ENCODE assay signal across 14 cellular contexts in genomic region chr6:169097336-169098052, GRCh38.
DNase-seq lines count a peak whose midpoint lies in the region; ATAC-seq, FAIRE-seq and TF ChIP-seq lines count a peak whose summit lies in the region.
"Had no signal": no experiment of that assay in that cellular context is flagged by ENCODE, and none has a peak within 500 bp of the region (broad histone marks: within the 10 kb centered on the region; RNA-seq: fewer than 3 reads in every experiment).

No MANE protein-coding gene starts in this region.

- H3K4me2 ChIP-seq in mesenchymal stem cell (ENCODE audit: low read length, poor library complexity, severe bottlenecking) (peak overlapping the region; percentile 17), H9 (ENCODE audit: insufficient read depth, insufficient read length, low read length) (no peak overlapping the region)

- no peak for ATAC-seq in omental fat pad (ENCODE audit: low FRiP score)

- no TSS peak for BruUV-seq in Calu3 (replicated peaks; lab: Mats Ljungman, UMichigan)

- H2AFZ ChIP-seq in ACC112 (ENCODE audit: low read length, unreplicated experiment) (peak overlapping the region; percentile 10), mesenchymal stem cell (ENCODE audit: low read depth, low read length) (no peak overlapping the region), H9 (ENCODE audit: low read length) (no peak overlapping the region)

- no peak overlapping the region for H3T11ph ChIP-seq in H9 (ENCODE audit: low read length)

- H3K4me1 ChIP-seq in ACC112 (ENCODE audit: control insufficient read depth, insufficient read depth, low read length, unreplicated experiment): peaks cover 44% of the 10 kb centered on the region
- H3K4me1 ChIP-seq in mesenchymal stem cell (ENCODE audit: control insufficient read depth, insufficient read depth, low read depth, low read length): peaks cover 13% of the 10 kb centered on the region
- no peaks in the 10 kb centered on the region for H3K4me1 ChIP-seq in H9 (ENCODE audit: insufficient read depth, low read length)

- H4K20me1 ChIP-seq in H9 (ENCODE audit: control insufficient read depth, insufficient read depth, insufficient read length): no peaks in the 10 kb centered on the region

- no peaks in the 10 kb centered on the region for H3K4me1 Mint-ChIP-seq in Calu3 (ENCODE audit: low read depth, unreplicated experiment)
- H3K4me1 Mint-ChIP-seq in H9: peaks cover 38 to 43% of the 10 kb centered on the region in 2 experiments
- H3K4me1 Mint-ChIP-seq: activated CD4-positive, alpha-beta T cell treated with anti-CD3 and anti-CD28 coated beads, Interleukin-2, amount 10 ng/mL, durations not matched to agents 7 days and 5 days; activated naive CD4-positive, alpha-beta T cell treated with anti-CD3 and anti-CD28 coated beads, Interleukin-2, amount 10 ng/mL, durations not matched to agents 7 days and 5 days; IgD-negative memory B cell had no signal

- H3K27me3 Mint-ChIP-seq in Calu3 (ENCODE audit: unreplicated experiment) (no peaks in the 10 kb centered on the region), H9 (ENCODE audit: low read depth) (peaks cover 2% of the 10 kb centered on the region; the same call in 1 of the 2 replicates)
- H3K27me3 Mint-ChIP-seq: activated CD4-positive, alpha-beta T cell treated with anti-CD3 and anti-CD28 coated beads, Interleukin-2, amount 10 ng/mL, durations not matched to agents 7 days and 5 days; activated naive CD4-positive, alpha-beta T cell treated with anti-CD3 and anti-CD28 coated beads, Interleukin-2, amount 10 ng/mL, durations not matched to agents 7 days and 5 days had no signal

- H3K9me3 Mint-ChIP-seq in Calu3 (ENCODE audit: low read depth, unreplicated experiment) (peaks cover 3% of the 10 kb centered on the region), H9 (peaks cover 19 to 46% of the 10 kb centered on the region in 2 experiments)

- no peak overlapping the region for H2BK5ac ChIP-seq in mesenchymal stem cell (ENCODE audit: low read depth, low read length, poor library complexity, severe bottlenecking)
- no peak overlapping the region for H2BK5ac ChIP-seq in H9 (ENCODE audit: insufficient read length, low read length)

- H4K91ac ChIP-seq in mesenchymal stem cell (ENCODE audit: low read length) (no peak overlapping the region), H9 (ENCODE audit: insufficient read length, low read depth, low read length) (no peak overlapping the region)

- H3K79me2 ChIP-seq in ACC112 (ENCODE audit: control insufficient read depth, insufficient read depth, low read length, unreplicated experiment) (no peaks in the 10 kb centered on the region), H9 (ENCODE audit: insufficient read depth, low read length) (no peaks in the 10 kb centered on the region)

- H3K23ac ChIP-seq in mesenchymal stem cell (ENCODE audit: low read length in 2 of 2): no peak overlapping the region
- no peak overlapping the region for H3K23ac ChIP-seq in H9 (ENCODE audit: insufficient read length, low read depth, low read length)

- H3K18ac ChIP-seq in mesenchymal stem cell (ENCODE audit: low read depth in 1 of 2, low read length in 2 of 2): no peak overlapping the region
- H3K18ac ChIP-seq in H9 (ENCODE audit: insufficient read length, low read depth, low read length): no peak overlapping the region

- no peak overlapping the region for H3K4ac ChIP-seq in mesenchymal stem cell (ENCODE audit: low read depth in 1 of 2, low read length in 2 of 2)
- no peak overlapping the region for H3K4ac ChIP-seq in H9 (ENCODE audit: low read depth, low read length)

- peak; percentile 69 for DNase-seq in HTR-8/SVneo (ENCODE audit: insufficient read length, low spot score)
- DNase-seq in choroid plexus epithelial cell (ENCODE audit: low read depth): peak; percentile 99
- peak; percentile 65 for DNase-seq in mesenchymal stem cell
- no peak for DNase-seq in NCI-H1092 treated with DMSO at 0.1 percent for 48 hours (lab: John Stamatoyannopoulos, UW)
- DNase-seq in Calu3: no peak
- DNase-seq in omental fat pad (ENCODE audit: low spot score): no peak
- DNase-seq in H9: no peak
- DNase-seq: activated CD4-positive, alpha-beta T cell treated with anti-CD3 and anti-CD28 coated beads, Interleukin-2, amount 10 ng/mL, durations not matched to agents 7 days and 5 days; activated naive CD4-positive, alpha-beta T cell treated with anti-CD3 and anti-CD28 coated beads, Interleukin-2, amount 10 ng/mL, durations not matched to agents 7 days and 5 days; kidney; SHP77 treated with DMSO at 0.1 percent for 48 hours; stimulated activated CD8-positive, alpha-beta memory T cell treated with anti-CD3 and anti-CD28 coated beads, Interleukin-4, amount 100 ng/mL, for 48 hours had no signal

- WGBS in mesenchymal stem cell: 76% methylated on average over 11 of the region's 13 CpGs
- no CpG with 5 or more reads among the region's 13 CpGs for WGBS in H9 (ENCODE audit: extremely low coverage, insufficient read length, low lambda C conversion rate)

- no peaks in the 10 kb centered on the region for H3K79me1 ChIP-seq in mesenchymal stem cell (replicated peaks; ENCODE audit: low read length, poor library complexity, severe bottlenecking)
- H3K79me1 ChIP-seq in H9 (ENCODE audit: insufficient read depth, low read depth, low read length, poor library complexity, severe bottlenecking): no peaks in the 10 kb centered on the region

- no peak overlapping the region for H2BK12ac ChIP-seq in mesenchymal stem cell (ENCODE audit: low read length in 2 of 2)
- no peak overlapping the region for H2BK12ac ChIP-seq in H9 (ENCODE audit: insufficient read length, low read depth, low read length)

- H2AK5ac ChIP-seq in mesenchymal stem cell (ENCODE audit: low read length, severe bottlenecking) (no peak overlapping the region), H9 (ENCODE audit: insufficient read length, low read length) (no peak overlapping the region)

- peak overlapping the region; percentile 87 for H3K27ac ChIP-seq in ACC112 (ENCODE audit: low read depth, low read length)
- H3K27ac ChIP-seq in mesenchymal stem cell (ENCODE audit: low read length, poor library complexity, severe bottlenecking): peak overlapping the region; percentile 46
- no peak overlapping the region for H3K27ac ChIP-seq in H9 (ENCODE audit: insufficient read length, low read depth, low read length)

- H3K9me3 ChIP-seq in mesenchymal stem cell (ENCODE audit: control insufficient read depth, low read length) (no peaks in the 10 kb centered on the region), H9 (ENCODE audit: control insufficient read depth, low read depth, low read length) (no peaks in the 10 kb centered on the region)

- no peaks in the 10 kb centered on the region for H3K23me2 ChIP-seq in H9 (ENCODE audit: insufficient read length, low read depth, low read length, poor library complexity, severe bottlenecking)

- H3K27ac Mint-ChIP-seq in Calu3 (ENCODE audit: unreplicated experiment): no peak overlapping the region
- no peak overlapping the region; a peak in 1 of 7 replicates for H3K27ac Mint-ChIP-seq in H9
- H3K27ac Mint-ChIP-seq: activated CD4-positive, alpha-beta T cell treated with anti-CD3 and anti-CD28 coated beads, Interleukin-2, amount 10 ng/mL, durations not matched to agents 7 days and 5 days; activated naive CD4-positive, alpha-beta T cell treated with anti-CD3 and anti-CD28 coated beads, Interleukin-2, amount 10 ng/mL, durations not matched to agents 7 days and 5 days had no signal

- H3K36me3 Mint-ChIP-seq in Calu3 (ENCODE audit: insufficient read depth, unreplicated experiment): no peaks in the 10 kb centered on the region
- H3K36me3 Mint-ChIP-seq in H9 (ENCODE audit: insufficient read depth in 1 of 3, low read depth in 3 of 3): peaks cover 5 to 12% (median 6%) of the 10 kb centered on the region in 3 experiments; a peak in 6 of 7 replicates
- H3K36me3 Mint-ChIP-seq: activated naive CD4-positive, alpha-beta T cell treated with anti-CD3 and anti-CD28 coated beads, Interleukin-2, amount 10 ng/mL, durations not matched to agents 7 days and 5 days; IgD-negative memory B cell had no signal

- no peak overlapping the region for H4K5ac ChIP-seq in H9 (ENCODE audit: insufficient read length, low read depth, low read length)

- no peak overlapping the region for H3K4me3 Mint-ChIP-seq in Calu3 (ENCODE audit: low read depth, unreplicated experiment)
- peak overlapping the region in 1 of 2 experiments; percentile 39; a peak in 1 of 5 replicates for H3K4me3 Mint-ChIP-seq in H9
- H3K4me3 Mint-ChIP-seq: activated CD4-positive, alpha-beta T cell treated with anti-CD3 and anti-CD28 coated beads, Interleukin-2, amount 10 ng/mL, durations not matched to agents 7 days and 5 days; activated naive CD4-positive, alpha-beta T cell treated with anti-CD3 and anti-CD28 coated beads, Interleukin-2, amount 10 ng/mL, durations not matched to agents 7 days and 5 days; IgD-negative memory B cell had no signal

- intact Hi-C loops in Calu3 (cut with micrococcal nuclease; ENCODE audit: unreplicated experiment): no loop called here

- H3K14ac ChIP-seq in mesenchymal stem cell (ENCODE audit: low read length in 2 of 2) (no peak overlapping the region), H9 (ENCODE audit: insufficient read depth, low read length) (no peak overlapping the region)

- no peak overlapping the region for H2BK15ac ChIP-seq in mesenchymal stem cell (ENCODE audit: low read depth, poor library complexity, severe bottlenecking)
- H2BK15ac ChIP-seq in H9 (ENCODE audit: low read depth, low read length): no peak overlapping the region

- H3K36me3 ChIP-seq in ACC112 (ENCODE audit: insufficient read depth, low read length) (no peaks in the 10 kb centered on the region), mesenchymal stem cell (ENCODE audit: control insufficient read depth in 1 of 2, insufficient read depth in 2 of 2, low read depth in 1 of 2, low read length in 2 of 2) (no peaks in the 10 kb centered on the region)

- H3K4me3 ChIP-seq in ACC112 (ENCODE audit: low read depth, low read length): peak overlapping the region; percentile 4; the same call in 1 of the 2 replicates
- H3K4me3 ChIP-seq in choroid plexus epithelial cell (ENCODE audit: low read depth, low read length): no peak overlapping the region
- H3K4me3 ChIP-seq in mesenchymal stem cell (ENCODE audit: insufficient read depth in 1 of 2, low read depth in 1 of 2, low read length in 2 of 2): no peak overlapping the region

- FAIRE-seq in HTR-8/SVneo (lab: Jason Lieb, UNC): peak; percentile 33

- H4K8ac ChIP-seq in mesenchymal stem cell (ENCODE audit: low read length) (no peak overlapping the region), H9 (replicated peaks; ENCODE audit: insufficient read length, low read depth, low read length) (no peak overlapping the region)

- CTCF ChIA-PET in Calu3 (lab: Charles Lee): no interaction called here

- H3K56ac ChIP-seq in H9 (ENCODE audit: insufficient read length, low read depth, low read length): no peak overlapping the region

- H2BK20ac ChIP-seq in H9 (ENCODE audit: low read depth, low read length, poor library complexity, severe bottlenecking): no peak overlapping the region

- TF ChIP-seq CTCF in choroid plexus epithelial cell (conservative IDR thresholded peaks at IDR 0.05; ENCODE audit: low read depth, low read length): no peak
- TF ChIP-seq CTCF in Calu3 (IDR thresholded peaks at IDR 0.05; ENCODE audit: unreplicated experiment): no peak
- no peak for TF ChIP-seq CTCF in omental fat pad (IDR thresholded peaks at IDR 0.05)
- no peak for TF ChIP-seq CTCF in H9 (conservative IDR thresholded peaks at IDR 0.05)

- no peaks in the 10 kb centered on the region for H3K27me3 ChIP-seq in ACC112 (ENCODE audit: insufficient read depth, low read length)
- H3K27me3 ChIP-seq in mesenchymal stem cell (ENCODE audit: control insufficient read depth in 1 of 2, insufficient read depth in 1 of 2, low read length in 2 of 2): no peaks in the 10 kb centered on the region
- no peaks in the 10 kb centered on the region for H3K27me3 ChIP-seq in H9 (ENCODE audit: insufficient read depth, low read length)

- H2BK120ac ChIP-seq in mesenchymal stem cell (ENCODE audit: low read depth, low read length) (no peak overlapping the region), H9 (ENCODE audit: low read depth, low read length, poor library complexity, severe bottlenecking) (no peak overlapping the region)

- H3K9ac ChIP-seq in mesenchymal stem cell (ENCODE audit: low read length) (peak overlapping the region; percentile 66), H9 (ENCODE audit: extremely low read depth, insufficient read length, low read length) (no peak overlapping the region)

Comparison
In these comparisons a context has a peak if more than half of its experiments do, and no peak if none do; other contexts are left out.
1. DNase-seq: peak in HTR-8/SVneo (single experiment), choroid plexus epithelial cell (single experiment) and mesenchymal stem cell (single experiment); none in NCI-H1092 treated with DMSO at 0.1 percent for 48 hours (single experiment), Calu3 (single experiment), omental fat pad (single experiment) and H9 (single experiment).